ENCODE assay signal across 21 cellular contexts in genomic region chr14:56378046-56378445, GRCh38.
DNase-seq lines count a peak whose midpoint lies in the region; ATAC-seq, FAIRE-seq and TF ChIP-seq lines count a peak whose summit lies in the region.
"Had no signal": no experiment of that assay in that cellular context is flagged by ENCODE, and none has a peak within 500 bp of the region (broad histone marks: within the 10 kb centered on the region; RNA-seq: fewer than 3 reads in every experiment).

No MANE protein-coding gene starts in this region.

- H3K9me3 Mint-ChIP-seq in astrocyte (ENCODE audit: unreplicated experiment): peaks cover 6% of the 10 kb centered on the region
- H3K9me3 Mint-ChIP-seq in activated CD8-positive, alpha-beta T cell treated with anti-CD3 and anti-CD28 coated beads for 36 hours: peaks cover 1% of the 10 kb centered on the region
- H3K9me3 Mint-ChIP-seq: activated CD4-positive, alpha-beta memory T cell treated with anti-CD3 and anti-CD28 coated beads, Interleukin-2, amount 10 ng/mL, durations not matched to agents 7 days and 5 days; activated naive CD8-positive, alpha-beta T cell treated with anti-CD3 and anti-CD28 coated beads for 36 hours had no signal

- H3K79me2 ChIP-seq in astrocyte (ENCODE audit: insufficient read depth, low read length): no peaks in the 10 kb centered on the region

- H3K9me3 ChIP-seq in astrocyte (ENCODE audit: insufficient read depth, low read depth, low read length) (no peaks in the 10 kb centered on the region), left lung (peaks cover 0 to 1% of the 10 kb centered on the region in 2 donors), upper lobe of left lung (no peaks in the 10 kb centered on the region), transverse colon (peaks cover under 1 to 3% of the 10 kb centered on the region in 2 donors)
- H3K9me3 ChIP-seq: SJCRH30 had no signal

- no peak overlapping the region for H3K4me3 ChIP-seq in astrocyte (ENCODE audit: insufficient read depth, low read depth, low read length)
- no peak overlapping the region for H3K4me3 ChIP-seq in left lung
- no peak overlapping the region for H3K4me3 ChIP-seq in upper lobe of left lung
- no peak overlapping the region for H3K4me3 ChIP-seq in transverse colon
- H3K4me3 ChIP-seq: body of pancreas, SJCRH30, tibial nerve had no signal

- TF ChIP-seq POLR2A in upper lobe of left lung (IDR thresholded peaks at IDR 0.05): no peak
- no peak for TF ChIP-seq POLR2A in transverse colon (IDR thresholded peaks at IDR 0.05)

- H3K36me3 Mint-ChIP-seq in astrocyte (ENCODE audit: low read depth, unreplicated experiment): peaks cover 3% of the 10 kb centered on the region
- H3K36me3 Mint-ChIP-seq in activated CD8-positive, alpha-beta T cell treated with anti-CD3 and anti-CD28 coated beads for 36 hours (ENCODE audit: low read depth): peaks cover under 1% of the 10 kb centered on the region
- H3K36me3 Mint-ChIP-seq: mesothelial cell of epicardium had no signal

- no peak overlapping the region for H2AFZ ChIP-seq in astrocyte (ENCODE audit: low read depth, low read length)

- FAIRE-seq in astrocyte (lab: Jason Lieb, UNC): no peak
- FAIRE-seq: RCC 7860 had no signal

- intact Hi-C loops in left lung (cut with DNase I): no loop called here
- intact Hi-C loops in activated CD8-positive, alpha-beta T cell treated with anti-CD3 and anti-CD28 coated beads for 36 hours (cut with micrococcal nuclease): no loop called here
- intact Hi-C loops in transverse colon (cut with DNase I; ENCODE audit: low total_unique reads): no loop called here

- H3K4me1 ChIP-seq in astrocyte (ENCODE audit: insufficient read depth, low read length): peaks cover 10% of the 10 kb centered on the region
- H3K4me1 ChIP-seq in left lung: peaks cover 6 to 8% of the 10 kb centered on the region in 2 donors
- H3K4me1 ChIP-seq in upper lobe of left lung: peaks cover 0 to 8% (median 5%) of the 10 kb centered on the region in 4 donors
- H3K4me1 ChIP-seq in transverse colon: no peaks in the 10 kb centered on the region
- H3K4me1 ChIP-seq: body of pancreas, SJCRH30 had no signal

- ATAC-seq in left lung: no peak
- no peak for ATAC-seq in upper lobe of left lung (ENCODE audit: low FRiP score in 2 of 2)
- ATAC-seq in activated CD8-positive, alpha-beta T cell treated with anti-CD3 and anti-CD28 coated beads for 36 hours: no peak
- ATAC-seq in esophagus mucosa: no peak
- ATAC-seq: activated CD4-positive, CD25-positive, alpha-beta regulatory T cell treated with anti-CD3 and anti-CD28 coated beads, Interleukin-2, amount 50 U/mL, for 24 hours; body of pancreas; natural killer cell treated with Interleukin-12 subunit alpha and Interleukin-12 subunit beta and Interleukin-15 and Interleukin-18, amount 100 ng/mL, for 72 hours; T-cell had no signal

- 84 to 92% methylated on average over 4 of the region's 4 CpGs for WGBS in upper lobe of left lung, 2 donors
- WGBS in transverse colon (ENCODE audit: low coverage in 1 of 2), 2 donors: 66 to 76% methylated on average over 4 of the region's 4 CpGs

- CTCF ChIA-PET in activated CD8-positive, alpha-beta T cell treated with anti-CD3 and anti-CD28 coated beads for 36 hours (lab: Charles Lee): no interaction called here

- no peak for TF ChIP-seq EP300 in upper lobe of left lung (IDR thresholded peaks at IDR 0.05)
- TF ChIP-seq EP300 in transverse colon (IDR thresholded peaks at IDR 0.05; ENCODE audit: low read depth): no peak

- no peaks in the 10 kb centered on the region for H3K4me1 Mint-ChIP-seq in astrocyte (ENCODE audit: low read depth, unreplicated experiment)
- no peaks in the 10 kb centered on the region for H3K4me1 Mint-ChIP-seq in activated CD8-positive, alpha-beta T cell treated with anti-CD3 and anti-CD28 coated beads for 36 hours (ENCODE audit: low read depth)
- H3K4me1 Mint-ChIP-seq: activated CD4-positive, alpha-beta memory T cell treated with anti-CD3 and anti-CD28 coated beads, Interleukin-2, amount 10 ng/mL, durations not matched to agents 7 days and 5 days; activated naive CD8-positive, alpha-beta T cell treated with anti-CD3 and anti-CD28 coated beads for 36 hours; CD4-positive, alpha-beta memory T cell; mesothelial cell of epicardium; T-cell had no signal

- TF ChIP-seq CTCF in astrocyte (IDR thresholded peaks at IDR 0.05; ENCODE audit: insufficient read depth, low read depth, low read length) (no peak), left lung (IDR thresholded peaks at IDR 0.05) (no peak), upper lobe of left lung (IDR thresholded peaks at IDR 0.05) (no peak), transverse colon (IDR thresholded peaks at IDR 0.05) (no peak)
- TF ChIP-seq CTCF in activated CD8-positive, alpha-beta T cell treated with anti-CD3 and anti-CD28 coated beads for 36 hours (IDR thresholded peaks at IDR 0.05): no peak

- H3K27me3 Mint-ChIP-seq in astrocyte (ENCODE audit: low read depth, unreplicated experiment): peaks cover 5% of the 10 kb centered on the region
- no peaks in the 10 kb centered on the region for H3K27me3 Mint-ChIP-seq in activated CD8-positive, alpha-beta T cell treated with anti-CD3 and anti-CD28 coated beads for 36 hours
- H3K27me3 Mint-ChIP-seq: activated naive CD8-positive, alpha-beta T cell treated with anti-CD3 and anti-CD28 coated beads for 36 hours; T-cell had no signal

- DNase-seq in LHCN-M2 (ENCODE audit: low read depth) (peak; percentile 55), astrocyte (ENCODE audit: low read depth) (no peak), left lung (no peak), upper lobe of left lung (no peak), HT-29 (ENCODE audit: low spot score) (no peak), transverse colon (no peak)
- no peak for DNase-seq in activated CD8-positive, alpha-beta T cell treated with anti-CD3 and anti-CD28 coated beads for 36 hours
- DNase-seq: activated CD4-positive, alpha-beta memory T cell treated with anti-CD3 and anti-CD28 coated beads, Interleukin-2, amount 10 ng/mL, durations not matched to agents 7 days and 5 days; activated naive CD8-positive, alpha-beta T cell treated with anti-CD3 and anti-CD28 coated beads for 36 hours; body of pancreas; CD4-positive, alpha-beta memory T cell; effector CD4-positive, alpha-beta T cell; SJCRH30; stimulated activated naive CD4-positive, alpha-beta T cell treated with Interleukin-2 at 50 U/mL for 16 hours; T-cell had no signal

- in situ Hi-C loops in transverse colon (cut with MboI; ENCODE audit: low pct_ligation_motif_present in 1 of 4, low pct_unique_long_range_greater_than_20kb in 1 of 4, low sequenced_read_pairs in 3 of 4): no loop called here

- H3K4me2 ChIP-seq in astrocyte (ENCODE audit: low read length): peak overlapping the region; percentile 42

- no peaks in the 10 kb centered on the region for H4K20me1 ChIP-seq in astrocyte (ENCODE audit: insufficient read depth, low read length)

- H3K27me3 ChIP-seq in astrocyte (ENCODE audit: insufficient read depth, low read length) (no peaks in the 10 kb centered on the region), left lung (no peaks in the 10 kb centered on the region), upper lobe of left lung (no peaks in the 10 kb centered on the region), transverse colon (no peaks in the 10 kb centered on the region)
- H3K27me3 ChIP-seq: body of pancreas, SJCRH30, tibial nerve had no signal

- H3K9ac ChIP-seq in astrocyte (ENCODE audit: low read length): no peak overlapping the region

- POLR2A ChIA-PET in activated CD8-positive, alpha-beta T cell treated with anti-CD3 and anti-CD28 coated beads for 36 hours (lab: Charles Lee): no interaction called here

- no peak overlapping the region for H3K27ac Mint-ChIP-seq in astrocyte (ENCODE audit: unreplicated experiment)
- no peak overlapping the region for H3K27ac Mint-ChIP-seq in activated CD8-positive, alpha-beta T cell treated with anti-CD3 and anti-CD28 coated beads for 36 hours
- H3K27ac Mint-ChIP-seq: activated CD4-positive, alpha-beta memory T cell treated with anti-CD3 and anti-CD28 coated beads, Interleukin-2, amount 10 ng/mL, durations not matched to agents 7 days and 5 days; activated naive CD8-positive, alpha-beta T cell treated with anti-CD3 and anti-CD28 coated beads for 36 hours; CD4-positive, alpha-beta memory T cell; mesothelial cell of epicardium; natural killer cell treated with Interleukin-12 subunit alpha and Interleukin-12 subunit beta and Interleukin-15 and Interleukin-18, amount 100 ng/mL, for 72 hours; T-cell had no signal

- H3K4me3 Mint-ChIP-seq in astrocyte (ENCODE audit: unreplicated experiment): no peak overlapping the region
- H3K4me3 Mint-ChIP-seq in activated CD8-positive, alpha-beta T cell treated with anti-CD3 and anti-CD28 coated beads for 36 hours: no peak overlapping the region
- H3K4me3 Mint-ChIP-seq: activated CD4-positive, alpha-beta memory T cell treated with anti-CD3 and anti-CD28 coated beads, Interleukin-2, amount 10 ng/mL, durations not matched to agents 7 days and 5 days; activated naive CD8-positive, alpha-beta T cell treated with anti-CD3 and anti-CD28 coated beads for 36 hours; CD4-positive, alpha-beta memory T cell; mesothelial cell of epicardium; natural killer cell treated with Interleukin-12 subunit alpha and Interleukin-12 subunit beta and Interleukin-15 and Interleukin-18, amount 100 ng/mL, for 72 hours; T-cell had no signal

- H3K36me3 ChIP-seq in astrocyte (ENCODE audit: insufficient read depth, low read length): no peaks in the 10 kb centered on the region
- H3K36me3 ChIP-seq in left lung: no peaks in the 10 kb centered on the region
- H3K36me3 ChIP-seq in upper lobe of left lung: no peaks in the 10 kb centered on the region
- no peaks in the 10 kb centered on the region for H3K36me3 ChIP-seq in transverse colon
- H3K36me3 ChIP-seq: SJCRH30, tibial nerve had no signal

- H3K27ac ChIP-seq in astrocyte (ENCODE audit: low read depth, low read length): no peak overlapping the region
- peak overlapping the region; percentile 61 to 68 for H3K27ac ChIP-seq in left lung
- peak overlapping the region; percentile 17 to 51 (median 38) for H3K27ac ChIP-seq in upper lobe of left lung
- H3K27ac ChIP-seq in transverse colon: peak overlapping the region in 2 of 4 donors; percentile 16 to 55
- H3K27ac ChIP-seq: SJCRH30 had no signal
